8 cellular contexts compared by ENCODE assay signal in genomic region chr9:105608685-105609598, GRCh38. TPM values are rescaled to one million over a fixed set of nuclear protein-coding genes. Genes with fewer than 3 reads are reported as not detected.
DNase-seq lines count a peak whose midpoint lies in the region; ATAC-seq and TF ChIP-seq lines count a peak whose summit lies in the region.

No MANE protein-coding gene starts in this region.

- no peak overlapping the region for H3K27ac ChIP-seq in neural progenitor cell

- H3K4me3 ChIP-seq in epithelial cell of proximal tubule (ENCODE audit: low read depth, low read length) (no peak overlapping the region), neural progenitor cell (no peak overlapping the region)

- TF ChIP-seq CTCF in epithelial cell of proximal tubule (conservative IDR thresholded peaks at IDR 0.05; ENCODE audit: low read depth, low read length), result peak; percentile 57
- TF ChIP-seq CTCF in neural progenitor cell (IDR thresholded peaks at IDR 0.05), result peak; percentile 75

- peaks cover 4% of the 10 kb centered on the region for H3K4me1 Mint-ChIP-seq in neural progenitor cell

- no peak overlapping the region for H3K4me3 Mint-ChIP-seq in neural progenitor cell

- no peaks in the 10 kb centered on the region for H3K9me3 ChIP-seq in neural progenitor cell (ENCODE audit: low read depth)

- no peak overlapping the region for H2AFZ ChIP-seq in neural progenitor cell (replicated peaks)

- DNase-seq in ELR (ENCODE audit: low read depth), result peak; percentile 76
- peak; percentile 16 for DNase-seq in KG1 (lab: John Stamatoyannopoulos, UW)
- peak; percentile 5 for DNase-seq in OCI-M2 (lab: John Stamatoyannopoulos, UW; ENCODE audit: unreplicated experiment)
- DNase-seq in epithelial cell of proximal tubule (ENCODE audit: low read depth), result peak; percentile 10
- DNase-seq in neural progenitor cell (ENCODE audit: low spot score), result peak; percentile 79
- no peak for DNase-seq in stimulated activated CD4-positive, alpha-beta T cell treated with anti-CD3 and anti-CD28 coated beads, Interleukin-2, amount 100 ng/mL, for 48 hours

- H3F3A ChIP-seq in neural progenitor cell (ENCODE audit: low read depth), result peaks cover 12% of the 10 kb centered on the region

- H3K36me3 Mint-ChIP-seq in neural progenitor cell, result no peaks in the 10 kb centered on the region

- H3K4me2 ChIP-seq in neural progenitor cell, result no peak overlapping the region

- H3K4me1 ChIP-seq in neural progenitor cell, result no peaks in the 10 kb centered on the region

- H3K9me3 Mint-ChIP-seq in neural progenitor cell, result no peaks in the 10 kb centered on the region

- no peak overlapping the region for H3K9ac ChIP-seq in neural progenitor cell

- H3K27me3 Mint-ChIP-seq in neural progenitor cell (ENCODE audit: insufficient read depth, low read depth), result no peaks in the 10 kb centered on the region

- H3K36me3 ChIP-seq in neural progenitor cell, result peaks cover 4% of the 10 kb centered on the region

- no peaks in the 10 kb centered on the region for H4K20me1 ChIP-seq in neural progenitor cell (ENCODE audit: low read depth)

- no peaks in the 10 kb centered on the region for H3K79me2 ChIP-seq in neural progenitor cell (ENCODE audit: low read depth)

- no peak overlapping the region for H3K27ac Mint-ChIP-seq in neural progenitor cell

- H3K27me3 ChIP-seq in neural progenitor cell, result no peaks in the 10 kb centered on the region

- ATAC-seq in GM21447 (IDR thresholded peaks at IDR 0.05; ENCODE audit: unreplicated experiment) (peak; percentile 71), HG02970 (IDR thresholded peaks at IDR 0.05; ENCODE audit: low FRiP score, unreplicated experiment) (no peak)

RNA-seq across cellular contexts. Expression of gene FKTN, which starts 51.0 kb away (rescaled TPM):
- 10.8 and 19.5 TPM in 2 replicates for total RNA-seq in epithelial cell of proximal tubule
- total RNA-seq in neural progenitor cell (ENCODE audit: low replicate concordance), result 34.2 and 57.7 TPM in 2 replicates

RNA-seq across cellular contexts. Expression of gene TAL2, which starts 53.3 kb away (rescaled TPM):
- total RNA-seq in epithelial cell of proximal tubule (0.29 TPM in 1 of 2 replicates, not detected in the other), neural progenitor cell (ENCODE audit: low replicate concordance) (2.5 TPM in 1 of 2 replicates, not detected in the other)

Comparison
In these comparisons a context has a peak if more than half of its experiments do, and no peak if none do; other contexts are left out.
1. DNase-seq: peak in ELR (single experiment), KG1 (single experiment), OCI-M2 (single experiment), epithelial cell of proximal tubule (single experiment) and neural progenitor cell (single experiment); none in stimulated activated CD4-positive, alpha-beta T cell treated with anti-CD3 and anti-CD28 coated beads, Interleukin-2, amount 100 ng/mL, for 48 hours (0 of 2).